Comparison of ENCODE assay signal across 2 cellular contexts in the genomic region with DNA sequence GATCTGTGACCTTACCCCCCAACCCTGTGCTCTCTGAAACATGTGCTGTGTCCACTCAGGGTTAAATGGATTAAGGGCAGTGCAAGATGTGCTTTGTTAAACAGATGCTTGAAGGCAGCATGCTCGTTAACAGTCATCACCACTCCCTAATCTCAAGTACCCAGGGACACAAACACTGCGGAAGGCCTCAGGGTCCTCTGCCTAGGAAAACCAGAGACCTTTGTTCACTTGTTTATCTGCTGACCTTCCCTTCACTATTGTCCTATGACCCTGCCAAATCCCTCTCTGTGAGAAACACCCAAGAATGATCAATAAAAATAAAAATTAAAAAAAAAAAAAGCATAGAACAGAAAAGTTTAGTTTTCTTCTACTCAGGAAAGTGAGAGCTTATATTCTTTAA.
TF ChIP-seq lines count a peak whose summit lies in the region.
"Not testable (repeated sequence)": the region's sequence is repeated elsewhere in the genome, so short reads cannot be mapped to it uniquely, and the experiment has no call there.

No MANE protein-coding gene starts in this region.

TF ChIP-seq in K562, 482 proteins besides CTCF, POLR2A, EP300 and RAD21:
- TF ChIP-seq SMARCA4 (IDR thresholded peaks at IDR 0.05) (0 out of 2 replicates have a peak, but pooled peaks have one; percentile 41), CBFA2T3 (IDR thresholded peaks at IDR 0.05) (peak; percentile 87), NCOR1 (IDR thresholded peaks at IDR 0.05) (peak; percentile 66), NFIC (IDR thresholded peaks at IDR 0.05) (peak; percentile 46; the same call in 1 of the 2 replicates), KDM1A (IDR thresholded peaks at IDR 0.05) (peak; percentile 46 to 47; a peak in 2 of 4 replicates), EP400 (IDR thresholded peaks at IDR 0.05) (0 out of 2 replicates have a peak, but pooled peaks have one; percentile 18), CC2D1A (IDR thresholded peaks at IDR 0.05) (peak; percentile 47; the same call in 1 of the 2 replicates), TAL1 (IDR thresholded peaks at IDR 0.05) (peak; percentile 71; the same call in 1 of the 2 replicates), CBFA2T2 (conservative IDR thresholded peaks at IDR 0.05) (peak; percentile 78), ARID1B (IDR thresholded peaks at IDR 0.05) (peak; percentile 74), SOX6 (IDR thresholded peaks at IDR 0.05) (peak; percentile 86), FOXK2 (conservative IDR thresholded peaks at IDR 0.05 in 1 of 2, IDR thresholded peaks at IDR 0.05 in 1 of 2; ENCODE audit: low read depth in 2 of 2) (peak; percentile 18 to 45; a peak in 1 of 4 replicates)
- TF ChIP-seq, protein P1, sequence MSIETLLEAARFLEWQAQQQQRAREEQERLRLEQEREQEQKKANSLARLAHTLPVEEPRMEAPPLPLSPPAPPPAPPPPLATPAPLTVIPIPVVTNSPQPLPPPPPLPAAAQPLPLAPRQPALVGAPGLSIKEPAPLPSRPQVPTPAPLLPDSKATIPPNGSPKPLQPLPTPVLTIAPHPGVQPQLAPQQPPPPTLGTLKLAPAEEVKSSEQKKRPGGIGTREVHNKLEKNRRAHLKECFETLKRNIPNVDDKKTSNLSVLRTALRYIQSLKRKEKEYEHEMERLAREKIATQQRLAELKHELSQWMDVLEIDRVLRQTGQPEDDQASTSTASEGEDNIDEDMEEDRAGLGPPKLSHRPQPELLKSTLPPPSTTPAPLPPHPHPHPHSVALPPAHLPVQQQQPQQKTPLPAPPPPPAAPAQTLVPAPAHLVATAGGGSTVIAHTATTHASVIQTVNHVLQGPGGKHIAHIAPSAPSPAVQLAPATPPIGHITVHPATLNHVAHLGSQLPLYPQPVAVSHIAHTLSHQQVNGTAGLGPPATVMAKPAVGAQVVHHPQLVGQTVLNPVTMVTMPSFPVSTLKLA (conservative IDR thresholded peaks at IDR 0.05), result peak in 1 of 2 experiments; percentile 45; a peak in 2 of 4 replicates
TF ChIP-seq in K562: peak in this region for 13; not testable (repeated sequence) for 469.

TF ChIP-seq in HepG2, 621 proteins besides CTCF, POLR2A, EP300 and RAD21:
- TF ChIP-seq BCL6 (CRISPR knock-in tag; IDR thresholded peaks at IDR 0.05), result peak; percentile 68
- not testable (repeated sequence) for TF ChIP-seq SOX13 (IDR thresholded peaks at IDR 0.05)
- TF ChIP-seq SOX13 (CRISPR knock-in tag; conservative IDR thresholded peaks at IDR 0.05 in 1 of 2, IDR thresholded peaks at IDR 0.05 in 1 of 2), result peak in 1 of 2 experiments; percentile 43; a peak in 2 of 4 replicates
